In the genomic region with DNA sequence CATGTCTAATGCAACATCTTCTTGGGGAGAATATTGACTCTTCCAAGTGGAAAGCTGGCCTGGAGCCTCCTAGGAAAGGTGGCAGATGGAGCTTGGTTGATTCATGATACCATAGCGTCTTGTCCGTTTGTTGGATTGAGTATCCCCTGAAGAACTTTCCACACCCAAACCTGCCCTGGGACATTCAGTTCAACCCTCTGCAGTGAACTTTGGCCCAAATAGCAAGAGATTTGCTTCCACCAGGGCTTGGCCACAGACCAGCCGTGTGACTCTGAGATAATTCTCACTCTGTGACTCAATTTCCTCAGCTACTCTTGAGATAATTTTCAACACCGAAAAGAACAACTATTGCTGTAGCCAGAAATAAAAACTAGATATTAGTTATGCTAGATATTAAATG, we compare ENCODE assay signal across 21 cellular contexts.
DNase-seq lines count a peak whose midpoint lies in the region; ATAC-seq and TF ChIP-seq lines count a peak whose summit lies in the region.
"Had no signal": no experiment of that assay in that cellular context is flagged by ENCODE, and none has a peak within 500 bp of the region (broad histone marks: within the 10 kb centered on the region; RNA-seq: fewer than 3 reads in every experiment).

No MANE protein-coding gene starts in this region.

- H3K4me1 ChIP-seq in esophagus muscularis mucosa (peaks cover 7 to 29% (median 17%) of the 10 kb centered on the region in 4 donors), gastrocnemius medialis (peaks cover 38 to 48% of the 10 kb centered on the region in 2 donors)

- no peak overlapping the region for H3K4me3 Mint-ChIP-seq in activated naive CD4-positive, alpha-beta T cell treated with anti-CD3 and anti-CD28 coated beads, Interleukin-2, amount 10 ng/mL, durations not matched to agents 7 days and 5 days
- H3K4me3 Mint-ChIP-seq: activated CD8-positive, alpha-beta T cell treated with anti-CD3 and anti-CD28 coated beads, Interleukin-2, amount 10 ng/mL, durations not matched to agents 7 days and 5 days; activated naive CD4-positive, alpha-beta T cell treated with anti-CD3 and anti-CD28 coated beads, Interleukin-2, amount 50 U/mL, for 24 hours; activated T-cell treated with anti-CD3 and anti-CD28 coated beads, Interleukin-2, amount 50 U/mL, for 4 hours; brain; GM23338; T-helper 17 cell had no signal

- WGBS in esophagus muscularis mucosa: 87% methylated on average over 4 of the region's 4 CpGs

- no peaks in the 10 kb centered on the region for H3K27me3 Mint-ChIP-seq in activated naive CD4-positive, alpha-beta T cell treated with anti-CD3 and anti-CD28 coated beads, Interleukin-2, amount 10 ng/mL, durations not matched to agents 7 days and 5 days

- no peak for TF ChIP-seq EP300 in esophagus muscularis mucosa (IDR thresholded peaks at IDR 0.05)

- TF ChIP-seq POLR2A in esophagus muscularis mucosa (IDR thresholded peaks at IDR 0.05; ENCODE audit: low read depth) (no peak), gastrocnemius medialis (IDR thresholded peaks at IDR 0.05) (no peak)

- H3K27me3 ChIP-seq in esophagus muscularis mucosa: no peaks in the 10 kb centered on the region
- no peaks in the 10 kb centered on the region for H3K27me3 ChIP-seq in gastrocnemius medialis
- H3K27me3 ChIP-seq: suprapubic skin had no signal

- CTCF ChIA-PET in activated naive CD4-positive, alpha-beta T cell treated with anti-CD3 and anti-CD28 coated beads, Interleukin-2, amount 10 ng/mL, durations not matched to agents 7 days and 5 days (lab: Charles Lee): interaction anchor here (0.8 kb wide), 1 partner anchor 166 kb away, joined by 3 read pairs; no protein-coding TSS in a partner anchor

- in situ Hi-C loops in gastrocnemius medialis (cut with MboI; ENCODE audit: low sequenced_read_pairs in 4 of 4): loop anchor here in 1 of 4 donors (25.0 kb wide), 1 partner anchor 88 kb away; no protein-coding TSS in a partner anchor

- H3K27ac Mint-ChIP-seq in activated naive CD4-positive, alpha-beta T cell treated with anti-CD3 and anti-CD28 coated beads, Interleukin-2, amount 10 ng/mL, durations not matched to agents 7 days and 5 days: no peak overlapping the region
- H3K27ac Mint-ChIP-seq: activated CD8-positive, alpha-beta T cell treated with anti-CD3 and anti-CD28 coated beads, Interleukin-2, amount 10 ng/mL, durations not matched to agents 7 days and 5 days; activated naive CD4-positive, alpha-beta T cell treated with anti-CD3 and anti-CD28 coated beads, Interleukin-2, amount 50 U/mL, for 24 hours; GM23338; T-helper 17 cell had no signal

- H3K9me3 Mint-ChIP-seq in activated naive CD4-positive, alpha-beta T cell treated with anti-CD3 and anti-CD28 coated beads, Interleukin-2, amount 10 ng/mL, durations not matched to agents 7 days and 5 days: no peaks in the 10 kb centered on the region
- H3K9me3 Mint-ChIP-seq: activated naive CD4-positive, alpha-beta T cell treated with anti-CD3 and anti-CD28 coated beads, Interleukin-2, amount 50 U/mL, for 24 hours; activated T-cell treated with anti-CD3 and anti-CD28 coated beads, Interleukin-2, amount 50 U/mL, for 4 hours; GM23338 had no signal

- H3K4me1 Mint-ChIP-seq in activated naive CD4-positive, alpha-beta T cell treated with anti-CD3 and anti-CD28 coated beads, Interleukin-2, amount 10 ng/mL, durations not matched to agents 7 days and 5 days: peaks cover 6% of the 10 kb centered on the region
- H3K4me1 Mint-ChIP-seq: activated naive CD4-positive, alpha-beta T cell treated with anti-CD3 and anti-CD28 coated beads, Interleukin-2, amount 50 U/mL, for 24 hours had no signal

- H3K4me3 ChIP-seq in esophagus muscularis mucosa: no peak overlapping the region
- peak overlapping the region in 1 of 4 donors; percentile 13 for H3K4me3 ChIP-seq in gastrocnemius medialis
- H3K4me3 ChIP-seq: GM23338, suprapubic skin had no signal

- ATAC-seq in gastrocnemius medialis (peak; percentile 83 to 87), HG02884 (IDR thresholded peaks at IDR 0.05; ENCODE audit: unreplicated experiment) (no peak), SK-N-SH treated with all-trans-retinoic acid at 6 μM for 48 hours (no peak)
- ATAC-seq: activated CD8-positive, alpha-beta T cell treated with anti-CD3 and anti-CD28 coated beads, Interleukin-2, amount 10 ng/mL, durations not matched to agents 7 days and 5 days; activated T-cell treated with anti-CD3 and anti-CD28 coated beads, Interleukin-2, amount 50 U/mL, for 4 hours; GM23338; T-helper 17 cell had no signal

- TF ChIP-seq CTCF in esophagus muscularis mucosa (IDR thresholded peaks at IDR 0.05): no peak
- TF ChIP-seq CTCF in gastrocnemius medialis (IDR thresholded peaks at IDR 0.05 in 4 of 5, conservative IDR thresholded peaks at IDR 0.05 in 1 of 5): no peak

- H3K36me3 ChIP-seq in esophagus muscularis mucosa (no peaks in the 10 kb centered on the region), gastrocnemius medialis (no peaks in the 10 kb centered on the region)
- H3K36me3 ChIP-seq: suprapubic skin, WERI-Rb-1 had no signal

- H3K36me3 Mint-ChIP-seq in activated naive CD4-positive, alpha-beta T cell treated with anti-CD3 and anti-CD28 coated beads, Interleukin-2, amount 10 ng/mL, durations not matched to agents 7 days and 5 days: no peaks in the 10 kb centered on the region
- H3K36me3 Mint-ChIP-seq: activated naive CD4-positive, alpha-beta T cell treated with anti-CD3 and anti-CD28 coated beads, Interleukin-2, amount 50 U/mL, for 24 hours; brain had no signal

- intact Hi-C loops in esophagus muscularis mucosa (cut with DNase I): loop anchor here (10.0 kb wide), 1 partner anchor 150 kb away; no protein-coding TSS in a partner anchor
- intact Hi-C loops in gastrocnemius medialis (cut with DNase I; ENCODE audit: low total_unique reads): loop anchor here (5.0 to 10.0 kb wide), 6 partner anchors 90 to 1260 kb away; partner anchors contain the start of genes RAD23B and ZNF462

- H3K9me3 ChIP-seq in esophagus muscularis mucosa (no peaks in the 10 kb centered on the region), gastrocnemius medialis (no peaks in the 10 kb centered on the region)
- H3K9me3 ChIP-seq: suprapubic skin had no signal

- DNase-seq in M059J (ENCODE audit: low read depth) (peak; percentile 31), esophagus muscularis mucosa (ENCODE audit: extremely low spot score) (peak; percentile 47), kidney tubule cell (ENCODE audit: low spot score) (peak; percentile 52), gastrocnemius medialis (peak; percentile 84 to 91), superior temporal gyrus (ENCODE audit: extremely low spot score) (no peak)
- DNase-seq in activated naive CD4-positive, alpha-beta T cell treated with anti-CD3 and anti-CD28 coated beads, Interleukin-2, amount 10 ng/mL, durations not matched to agents 7 days and 5 days: no peak
- DNase-seq: activated CD8-positive, alpha-beta T cell treated with anti-CD3 and anti-CD28 coated beads, Interleukin-2, amount 10 ng/mL, durations not matched to agents 7 days and 5 days; activated T-cell treated with anti-CD3 and anti-CD28 coated beads, Interleukin-2, amount 50 U/mL, for 4 hours; NCI-H187; NCI-H446; nucleus accumbens; SHP77; stimulated activated CD4-positive, alpha-beta T cell treated with anti-CD3 and anti-CD28 coated beads, Interleukin-4, amount 100 ng/mL, for 4 hours; T-helper 17 cell; WERI-Rb-1 had no signal

- no peak overlapping the region for H3K27ac ChIP-seq in esophagus muscularis mucosa (replicated peaks in 1 of 4)
- H3K27ac ChIP-seq in gastrocnemius medialis: peak overlapping the region; percentile 86 to 94 (median 92)
- H3K27ac ChIP-seq: suprapubic skin, WERI-Rb-1 had no signal

TF ChIP-seq in SK-N-SH treated with all-trans-retinoic acid at 6 μM for 48 hours, 23 proteins besides CTCF, POLR2A, EP300 and RAD21 (continues in another document):
- TF ChIP-seq ZFP30 (CRISPR knock-in tag; IDR thresholded peaks at IDR 0.05) (no peak), ZC3H10 (CRISPR knock-in tag; IDR thresholded peaks at IDR 0.05) (no peak), CSDC2 (CRISPR knock-in tag; IDR thresholded peaks at IDR 0.05) (no peak), ZNF8 (CRISPR knock-in tag; IDR thresholded peaks at IDR 0.05) (no peak), BACH2 (CRISPR knock-in tag; IDR thresholded peaks at IDR 0.05; ENCODE audit: borderline replicate concordance) (no peak), TCF4 (CRISPR knock-in tag; IDR thresholded peaks at IDR 0.05; ENCODE audit: borderline replicate concordance) (no peak), ESRRG (CRISPR knock-in tag; IDR thresholded peaks at IDR 0.05) (no peak), PATZ1 (CRISPR knock-in tag; IDR thresholded peaks at IDR 0.05; ENCODE audit: borderline replicate concordance) (no peak), ARNTL (CRISPR knock-in tag; IDR thresholded peaks at IDR 0.05; ENCODE audit: borderline replicate concordance, low read depth) (no peak), RARB (CRISPR knock-in tag; IDR thresholded peaks at IDR 0.05) (no peak)

Comparison
In these comparisons a context has a peak if more than half of its experiments do, and no peak if none do; other contexts are left out.
1. DNase-seq: peak in M059J (single experiment), esophagus muscularis mucosa (single experiment), kidney tubule cell (single experiment) and gastrocnemius medialis (2 of 2); none in activated naive CD4-positive, alpha-beta T cell treated with anti-CD3 and anti-CD28 coated beads, Interleukin-2, amount 10 ng/mL, durations not matched to agents 7 days and 5 days (single experiment) and superior temporal gyrus (single experiment).
2. H3K27ac ChIP-seq: peak in gastrocnemius medialis (4 of 4); none in esophagus muscularis mucosa (0 of 4).
3. ATAC-seq: peak in gastrocnemius medialis (2 of 2); none in HG02884 (single experiment) and SK-N-SH treated with all-trans-retinoic acid at 6 μM for 48 hours (single experiment).